5 cellular contexts compared by ENCODE assay signal in the genomic region with DNA sequence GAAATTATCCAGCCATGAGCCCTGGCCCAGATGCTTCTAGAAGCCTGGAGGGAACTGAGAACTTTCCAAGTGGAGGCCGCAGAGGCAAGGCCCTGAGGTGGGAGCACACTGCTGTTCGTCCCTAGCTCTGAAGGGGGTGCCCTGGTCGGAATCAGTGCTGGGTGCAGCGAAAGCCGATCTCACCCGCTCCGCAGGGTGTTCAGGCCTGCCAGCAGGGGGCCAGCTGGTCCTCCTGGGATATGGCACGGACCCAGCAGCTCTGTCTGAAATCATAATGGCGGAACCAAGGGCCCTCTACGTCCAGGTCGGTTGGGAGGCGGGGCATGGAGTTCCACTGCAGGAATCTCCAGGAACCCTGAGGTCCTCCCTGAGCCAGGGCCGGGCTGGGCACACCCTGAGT. TPM values are rescaled to one million over a fixed set of nuclear protein-coding genes. Genes with fewer than 3 reads are reported as not detected.
"Had no signal": no experiment of that assay in that cellular context is flagged by ENCODE, and none has a peak within 500 bp of the region (broad histone marks: within the 10 kb centered on the region; RNA-seq: fewer than 3 reads in every experiment).

No MANE protein-coding gene starts in this region.

RNA-seq across cellular contexts. Expression of a gene that starts 40.7 kb away (rescaled TPM):
- total RNA-seq: GM23338, H1, H9, HT-29 had no signal
- polyA plus RNA-seq: GM23338, H1, IgD-negative memory B cell had no signal
